Comparison of ENCODE assay signal across 18 cellular contexts in the genomic region with DNA sequence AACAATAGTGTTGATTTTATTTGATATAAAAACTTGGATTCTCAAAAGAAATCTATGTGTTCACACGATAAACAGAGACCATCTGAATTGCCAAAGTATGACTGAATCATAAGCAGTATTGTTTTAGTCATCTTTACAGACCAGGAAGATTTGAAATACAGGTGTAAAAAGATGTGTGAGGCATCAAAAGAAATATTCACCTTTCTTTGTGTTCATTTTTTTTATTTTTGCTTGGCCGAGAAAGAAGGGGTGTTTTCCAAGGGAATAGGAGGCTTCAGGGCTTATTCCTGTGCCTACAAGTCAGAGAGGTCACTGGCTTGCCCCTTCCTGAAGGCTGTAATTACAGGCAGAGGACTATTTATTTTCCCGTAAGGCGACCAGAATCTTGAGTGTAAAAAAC.
"Had no signal": no experiment of that assay in that cellular context is flagged by ENCODE, and none has a peak within 500 bp of the region (broad histone marks: within the 10 kb centered on the region; RNA-seq: fewer than 3 reads in every experiment).

No MANE protein-coding gene starts in this region.

- FAIRE-seq: urothelium cell line had no signal

- H3K27me3 ChIP-seq: gastroesophageal sphincter, heart right ventricle, ovary had no signal

- H3K27ac Mint-ChIP-seq: activated CD4-positive, alpha-beta T cell treated with anti-CD3 and anti-CD28 coated beads, Interleukin-2, amount 10 ng/mL, durations not matched to agents 7 days and 5 days; activated naive CD8-positive, alpha-beta T cell treated with anti-CD3 and anti-CD28 coated beads for 36 hours; activated T-helper 1 cell treated with anti-CD3 and anti-CD28 coated beads, Interleukin-12 subunit alpha, Interleukin-12 subunit beta, Interleukin-2, Interleukin-4 antibody, amounts not matched to agents 30 ng/mL and 10 ng/mL and 1 ng/mL, durations not matched to agents 14 hours and 24 hours and 36 hours; brain; effector memory CD8-positive, alpha-beta T cell; stimulated activated naive CD8-positive, alpha-beta T cell treated with anti-CD3 and anti-CD28 coated beads, Interleukin-15, amount 100 ng/mL, for 72 hours had no signal

- H3K4me3 ChIP-seq: gastroesophageal sphincter, heart right ventricle, lower lobe of right lung, ovary, spleen, thoracic aorta had no signal

- H3K27ac ChIP-seq: gastroesophageal sphincter, heart right ventricle, lower lobe of right lung, ovary, spleen, thoracic aorta had no signal

- H3K9me3 Mint-ChIP-seq: activated CD4-positive, alpha-beta T cell treated with anti-CD3 and anti-CD28 coated beads, Interleukin-2, amount 10 ng/mL, durations not matched to agents 7 days and 5 days; activated naive CD8-positive, alpha-beta T cell treated with anti-CD3 and anti-CD28 coated beads for 36 hours; activated T-helper 1 cell treated with anti-CD3 and anti-CD28 coated beads, Interleukin-12 subunit alpha, Interleukin-12 subunit beta, Interleukin-2, Interleukin-4 antibody, amounts not matched to agents 30 ng/mL and 10 ng/mL and 1 ng/mL, durations not matched to agents 14 hours and 24 hours and 36 hours; brain; effector memory CD8-positive, alpha-beta T cell; stimulated activated naive CD8-positive, alpha-beta T cell treated with anti-CD3 and anti-CD28 coated beads, Interleukin-15, amount 100 ng/mL, for 72 hours had no signal

- H3K4me1 ChIP-seq: gastroesophageal sphincter, spleen had no signal

- ATAC-seq: effector memory CD8-positive, alpha-beta T cell; gastroesophageal sphincter; left colon; lower lobe of right lung; sciatic nerve; stimulated activated naive CD8-positive, alpha-beta T cell treated with anti-CD3 and anti-CD28 coated beads, Interleukin-15, amount 100 ng/mL, for 72 hours had no signal

- DNase-seq: activated CD4-positive, alpha-beta T cell treated with anti-CD3 and anti-CD28 coated beads, Interleukin-2, amount 10 ng/mL, durations not matched to agents 7 days and 5 days; activated CD8-positive, alpha-beta memory T cell treated with anti-CD3 and anti-CD28 coated beads, Interleukin-2, amount 50 U/mL, for 48 hours; activated naive CD8-positive, alpha-beta T cell treated with anti-CD3 and anti-CD28 coated beads for 36 hours; amygdala; effector memory CD8-positive, alpha-beta T cell; heart right ventricle; left colon; lower lobe of right lung; ovary; spleen; stimulated activated naive CD8-positive, alpha-beta T cell treated with anti-CD3 and anti-CD28 coated beads, Interleukin-15, amount 100 ng/mL, for 72 hours had no signal

- H3K36me3 ChIP-seq: gastroesophageal sphincter, heart right ventricle, lower lobe of right lung, ovary, spleen, thoracic aorta had no signal

- H3K36me3 Mint-ChIP-seq: activated naive CD8-positive, alpha-beta T cell treated with anti-CD3 and anti-CD28 coated beads for 36 hours; brain had no signal

- H3K4me1 Mint-ChIP-seq: activated CD4-positive, alpha-beta T cell treated with anti-CD3 and anti-CD28 coated beads, Interleukin-2, amount 10 ng/mL, durations not matched to agents 7 days and 5 days; activated naive CD8-positive, alpha-beta T cell treated with anti-CD3 and anti-CD28 coated beads for 36 hours; stimulated activated naive CD8-positive, alpha-beta T cell treated with anti-CD3 and anti-CD28 coated beads, Interleukin-15, amount 100 ng/mL, for 72 hours had no signal

- H3K9me3 ChIP-seq: gastroesophageal sphincter, heart right ventricle, lower lobe of right lung, ovary, spleen, thoracic aorta had no signal

- H3K4me3 Mint-ChIP-seq: activated CD4-positive, alpha-beta T cell treated with anti-CD3 and anti-CD28 coated beads, Interleukin-2, amount 10 ng/mL, durations not matched to agents 7 days and 5 days; activated naive CD8-positive, alpha-beta T cell treated with anti-CD3 and anti-CD28 coated beads for 36 hours; activated T-helper 1 cell treated with anti-CD3 and anti-CD28 coated beads, Interleukin-12 subunit alpha, Interleukin-12 subunit beta, Interleukin-2, Interleukin-4 antibody, amounts not matched to agents 30 ng/mL and 10 ng/mL and 1 ng/mL, durations not matched to agents 14 hours and 24 hours and 36 hours; brain; effector memory CD8-positive, alpha-beta T cell; mesothelial cell of epicardium; stimulated activated naive CD8-positive, alpha-beta T cell treated with anti-CD3 and anti-CD28 coated beads, Interleukin-15, amount 100 ng/mL, for 72 hours had no signal
